ENCODE assay signal across 15 cellular contexts in the genomic region with DNA sequence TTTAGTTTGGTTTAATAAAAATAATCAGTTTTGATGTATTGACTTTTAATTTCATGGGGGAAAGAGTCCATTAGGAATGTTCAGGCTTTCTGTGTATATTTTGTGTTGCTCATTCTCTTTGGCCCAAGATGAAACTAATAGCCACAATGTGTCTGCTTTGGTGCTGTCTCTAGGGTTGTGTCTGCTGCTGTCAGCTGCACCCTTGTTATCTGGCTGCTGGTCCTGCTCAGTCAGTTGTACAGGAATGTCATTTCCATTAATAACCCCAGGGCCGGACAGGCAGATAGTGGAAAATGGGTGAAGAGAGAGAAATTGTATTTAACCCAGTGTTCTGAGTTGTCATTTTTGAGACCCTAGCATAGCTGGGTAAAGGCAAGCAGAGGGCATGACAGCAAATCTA.
DNase-seq lines count a peak whose midpoint lies in the region; ATAC-seq and TF ChIP-seq lines count a peak whose summit lies in the region.
"Had no signal": no experiment of that assay in that cellular context is flagged by ENCODE, and none has a peak within 500 bp of the region (broad histone marks: within the 10 kb centered on the region; RNA-seq: fewer than 3 reads in every experiment).

No MANE protein-coding gene starts in this region.

- H3K36me3 Mint-ChIP-seq in mesothelial cell of epicardium (peaks cover 10% of the 10 kb centered on the region), type B pancreatic cell (peaks cover 7% of the 10 kb centered on the region)

- H3K4me1 ChIP-seq in left ventricle myocardium inferior (no peaks in the 10 kb centered on the region), esophagus muscularis mucosa (no peaks in the 10 kb centered on the region)
- H3K4me1 ChIP-seq: BLaER1 had no signal

- TF ChIP-seq EP300 in esophagus muscularis mucosa (IDR thresholded peaks at IDR 0.05) = no peak

- H3K36me3 ChIP-seq in left ventricle myocardium inferior = no peaks in the 10 kb centered on the region
- no peaks in the 10 kb centered on the region for H3K36me3 ChIP-seq in esophagus muscularis mucosa
- H3K36me3 ChIP-seq: BLaER1 had no signal

- peaks cover 13% of the 10 kb centered on the region for H3K4me1 Mint-ChIP-seq in mesothelial cell of epicardium
- no peaks in the 10 kb centered on the region for H3K4me1 Mint-ChIP-seq in type B pancreatic cell (ENCODE audit: unreplicated experiment)

- TF ChIP-seq POLR2A in esophagus muscularis mucosa (IDR thresholded peaks at IDR 0.05; ENCODE audit: low read depth) = no peak

- H3K27me3 Mint-ChIP-seq in mesothelial cell of epicardium (ENCODE audit: low read depth) (no peaks in the 10 kb centered on the region), type B pancreatic cell (no peaks in the 10 kb centered on the region)

- 60% methylated on average over 1 of the region's 1 CpG for WGBS in esophagus muscularis mucosa

- no peak overlapping the region for H3K4me3 Mint-ChIP-seq in mesothelial cell of epicardium
- H3K4me3 Mint-ChIP-seq in type B pancreatic cell = peak overlapping the region; percentile 62
- H3K4me3 Mint-ChIP-seq: HFFc6 had no signal

- peak overlapping the region; percentile 83 for H3K27ac Mint-ChIP-seq in mesothelial cell of epicardium
- peak overlapping the region; percentile 84 for H3K27ac Mint-ChIP-seq in type B pancreatic cell
- H3K27ac Mint-ChIP-seq: HFFc6 had no signal

- TF ChIP-seq CTCF in left ventricle myocardium inferior (IDR thresholded peaks at IDR 0.05; ENCODE audit: borderline replicate concordance) = no peak
- no peak for TF ChIP-seq CTCF in mesothelial cell of epicardium (IDR thresholded peaks at IDR 0.05; ENCODE audit: unreplicated experiment)
- no peak for TF ChIP-seq CTCF in type B pancreatic cell (conservative IDR thresholded peaks at IDR 0.05)
- no peak for TF ChIP-seq CTCF in esophagus muscularis mucosa (IDR thresholded peaks at IDR 0.05)

- H3K27me3 ChIP-seq in left ventricle myocardium inferior (ENCODE audit: low read depth) (no peaks in the 10 kb centered on the region), esophagus muscularis mucosa (no peaks in the 10 kb centered on the region)
- H3K27me3 ChIP-seq: BLaER1 had no signal

- H3K4me3 ChIP-seq in left ventricle myocardium inferior (no peak overlapping the region), esophagus muscularis mucosa (no peak overlapping the region)
- H3K4me3 ChIP-seq: BLaER1 had no signal

- peak overlapping the region; percentile 58 for H3K27ac ChIP-seq in left ventricle myocardium inferior (replicated peaks)
- no peak overlapping the region for H3K27ac ChIP-seq in esophagus muscularis mucosa (replicated peaks in 1 of 4)
- H3K27ac ChIP-seq: BLaER1 had no signal

- H3K9me3 ChIP-seq in left ventricle myocardium inferior (replicated peaks) = peaks cover 4% of the 10 kb centered on the region
- peaks cover 0 to 5% (median 0%) of the 10 kb centered on the region in 4 donors for H3K9me3 ChIP-seq in esophagus muscularis mucosa

- intact Hi-C loops in Right ventricle myocardium superior (cut with DNase I) = no loop called here
- intact Hi-C loops in cardiac septum (cut with DNase I) = no loop called here
- intact Hi-C loops in left ventricle myocardium inferior (cut with micrococcal nuclease) = no loop called here
- intact Hi-C loops in esophagus muscularis mucosa (cut with DNase I) = no loop called here

- H3K9me3 Mint-ChIP-seq in mesothelial cell of epicardium (peaks cover 28% of the 10 kb centered on the region), type B pancreatic cell (peaks cover 5% of the 10 kb centered on the region)
- H3K9me3 Mint-ChIP-seq: HFFc6 had no signal

- DNase-seq in Right ventricle myocardium superior = no peak
- DNase-seq in cardiac septum (ENCODE audit: low spot score) = no peak
- DNase-seq in left ventricle myocardium inferior = no peak
- DNase-seq in mesothelial cell of epicardium (ENCODE audit: low spot score in 2 of 2, unreplicated experiment in 2 of 2) = no peak
- DNase-seq in type B pancreatic cell (ENCODE audit: extremely low spot score, unreplicated experiment) = no peak
- DNase-seq in mesenteric fat pad (ENCODE audit: low spot score) = no peak
- no peak for DNase-seq in esophagus muscularis mucosa (ENCODE audit: extremely low spot score)
- DNase-seq: 8988T, AML-193, Calu3, DMS 273 treated with DMSO at 0.1 percent for 48 hours, HCEC 1CT, HFFc6 had no signal

- ATAC-seq in Right ventricle myocardium superior (ENCODE audit: poor library complexity) = peak; percentile 90
- ATAC-seq in GM18502 (IDR thresholded peaks at IDR 0.05; ENCODE audit: poor library complexity, unreplicated experiment) = no peak
